Comparison of ENCODE assay signal across 1 cellular context in the genomic region with DNA sequence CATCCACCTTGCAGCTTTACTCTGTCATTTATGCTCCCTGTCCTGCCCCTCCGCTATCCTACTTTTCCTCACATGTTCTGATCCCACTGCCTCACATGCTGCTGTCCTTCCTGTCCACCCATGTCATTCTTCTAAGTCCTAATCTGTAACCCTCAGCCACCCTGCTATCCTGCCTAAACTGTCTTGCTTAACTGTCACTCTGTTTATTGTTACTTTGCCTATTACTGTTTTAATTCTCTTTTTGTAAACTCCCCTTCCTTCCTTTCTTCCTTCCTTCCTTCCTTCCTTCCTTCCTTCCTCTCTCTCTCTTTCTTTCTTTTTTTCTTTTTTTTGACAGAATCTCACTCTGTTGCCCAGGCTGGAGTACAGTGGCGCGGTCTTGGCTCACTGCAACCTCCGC.
TF ChIP-seq lines count a peak whose summit lies in the region.

No MANE protein-coding gene starts in this region.

TF ChIP-seq in HepG2, 621 proteins besides CTCF, POLR2A, EP300 and RAD21:
- TF ChIP-seq ZNF569 (CRISPR knock-in tag; IDR thresholded peaks at IDR 0.05; ENCODE audit: borderline replicate concordance), result no peak
- no peak for TF ChIP-seq ZNF143 (CRISPR knock-in tag; IDR thresholded peaks at IDR 0.05)
- no peak for TF ChIP-seq BHLHE40 (IDR thresholded peaks at IDR 0.05; ENCODE audit: low read length)
- no peak for TF ChIP-seq IRX3 (CRISPR knock-in tag; IDR thresholded peaks at IDR 0.05; ENCODE audit: borderline replicate concordance, low read depth)
- no peak for TF ChIP-seq MXD1 (CRISPR knock-in tag; IDR thresholded peaks at IDR 0.05)
- TF ChIP-seq CBFB (CRISPR knock-in tag; IDR thresholded peaks at IDR 0.05), result no peak
